ENCODE assay signal across 1 cellular context in the genomic region with DNA sequence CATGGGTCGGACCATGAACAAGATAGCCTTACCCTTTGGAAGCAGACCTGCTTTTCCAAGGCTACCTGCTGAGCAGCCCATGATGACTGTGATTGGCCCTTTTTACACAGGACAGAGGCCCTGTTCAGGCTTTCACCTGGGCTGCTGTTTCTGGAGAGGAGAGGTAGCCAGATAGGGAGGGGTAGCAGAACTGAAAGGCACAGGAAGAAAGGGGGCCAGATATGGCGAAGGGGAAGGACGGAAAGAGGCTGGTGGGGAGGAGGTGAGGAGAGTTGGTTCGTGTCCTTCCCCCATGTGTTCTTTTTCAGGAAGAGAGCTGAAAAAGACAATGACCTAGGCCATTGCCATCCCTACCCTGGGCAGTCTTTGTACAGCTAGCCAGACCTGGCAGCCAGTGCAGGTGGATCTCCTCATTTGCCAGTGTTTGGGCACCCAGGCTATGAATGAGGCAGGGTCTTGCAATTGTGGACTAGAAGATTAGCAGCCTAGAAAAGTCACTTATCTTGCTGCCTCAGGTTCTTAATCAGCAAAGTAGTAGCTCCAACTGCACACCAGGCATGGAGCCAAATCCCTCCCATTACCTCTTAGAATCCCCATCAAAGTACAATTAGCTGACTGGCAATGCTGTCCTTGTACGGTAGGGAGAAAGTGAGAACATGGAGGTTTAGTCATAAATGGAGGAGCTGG.
TF ChIP-seq lines count a peak whose summit lies in the region.

No MANE protein-coding gene starts in this region.

TF ChIP-seq in K562, 482 proteins besides CTCF, POLR2A, EP300 and RAD21 (continued from another document and continues in another):
- TF ChIP-seq, protein P1, sequence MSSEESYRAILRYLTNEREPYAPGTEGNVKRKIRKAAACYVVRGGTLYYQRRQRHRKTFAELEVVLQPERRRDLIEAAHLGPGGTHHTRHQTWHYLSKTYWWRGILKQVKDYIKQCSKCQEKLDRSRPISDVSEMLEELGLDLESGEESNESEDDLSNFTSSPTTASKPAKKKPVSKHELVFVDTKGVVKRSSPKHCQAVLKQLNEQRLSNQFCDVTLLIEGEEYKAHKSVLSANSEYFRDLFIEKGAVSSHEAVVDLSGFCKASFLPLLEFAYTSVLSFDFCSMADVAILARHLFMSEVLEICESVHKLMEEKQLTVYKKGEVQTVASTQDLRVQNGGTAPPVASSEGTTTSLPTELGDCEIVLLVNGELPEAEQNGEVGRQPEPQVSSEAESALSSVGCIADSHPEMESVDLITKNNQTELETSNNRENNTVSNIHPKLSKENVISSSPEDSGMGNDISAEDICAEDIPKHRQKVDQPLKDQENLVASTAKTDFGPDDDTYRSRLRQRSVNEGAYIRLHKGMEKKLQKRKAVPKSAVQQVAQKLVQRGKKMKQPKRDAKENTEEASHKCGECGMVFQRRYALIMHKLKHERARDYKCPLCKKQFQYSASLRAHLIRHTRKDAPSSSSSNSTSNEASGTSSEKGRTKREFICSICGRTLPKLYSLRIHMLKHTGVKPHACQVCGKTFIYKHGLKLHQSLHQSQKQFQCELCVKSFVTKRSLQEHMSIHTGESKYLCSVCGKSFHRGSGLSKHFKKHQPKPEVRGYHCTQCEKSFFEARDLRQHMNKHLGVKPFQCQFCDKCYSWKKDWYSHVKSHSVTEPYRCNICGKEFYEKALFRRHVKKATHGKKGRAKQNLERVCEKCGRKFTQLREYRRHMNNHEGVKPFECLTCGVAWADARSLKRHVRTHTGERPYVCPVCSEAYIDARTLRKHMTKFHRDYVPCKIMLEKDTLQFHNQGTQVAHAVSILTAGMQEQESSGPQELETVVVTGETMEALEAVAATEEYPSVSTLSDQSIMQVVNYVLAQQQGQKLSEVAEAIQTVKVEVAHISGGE (CRISPR knock-in tag; IDR thresholded peaks at IDR 0.05), result peak in 1 of 3 experiments; percentile 61; a peak in 2 of 6 replicates
- TF ChIP-seq ZNF124 (CRISPR knock-in tag; IDR thresholded peaks at IDR 0.05) (no peak), L3MBTL2 (IDR thresholded peaks at IDR 0.05) (0 out of 2 replicates have a peak, but pooled peaks have one; percentile 9), NR1H2 (CRISPR knock-in tag; IDR thresholded peaks at IDR 0.05) (no peak), MBD2 (IDR thresholded peaks at IDR 0.05; ENCODE audit: borderline replicate concordance, low read depth) (no peak), POLR2B (IDR thresholded peaks at IDR 0.05; ENCODE audit: low read depth, partially characterized antibody) (no peak), CREB1 (IDR thresholded peaks at IDR 0.05) (no peak; the same call in 1 of the 2 replicates), CREB1 (CRISPR knock-in tag; IDR thresholded peaks at IDR 0.05) (no peak), GATAD2A (IDR thresholded peaks at IDR 0.05) (peak; percentile 24; the same call in 1 of the 2 replicates), HSF4 (CRISPR knock-in tag; IDR thresholded peaks at IDR 0.05; ENCODE audit: borderline replicate concordance) (no peak), TGIF2 (CRISPR knock-in tag; IDR thresholded peaks at IDR 0.05) (no peak), ELF2 (CRISPR knock-in tag; IDR thresholded peaks at IDR 0.05) (no peak), SOX6 (IDR thresholded peaks at IDR 0.05) (peak; percentile 90), CHCHD3 (CRISPR knock-in tag; IDR thresholded peaks at IDR 0.05) (no peak), ZNF408 (CRISPR knock-in tag; IDR thresholded peaks at IDR 0.05; ENCODE audit: low read depth) (no peak), SMARCA4 (IDR thresholded peaks at IDR 0.05) (peak; percentile 94), FOSL1 (tag; conservative IDR thresholded peaks at IDR 0.05) (peak; percentile 66), ZNF217 (CRISPR knock-in tag; IDR thresholded peaks at IDR 0.05) (no peak), NONO (IDR thresholded peaks at IDR 0.05; ENCODE audit: low read depth in 2 of 2, low read length in 1 of 2) (0 out of 4 replicates have a peak, but pooled peaks of 1 of the 2 experiments have one; percentile 25), NFIC (IDR thresholded peaks at IDR 0.05) (peak; percentile 99), TCF3 (CRISPR knock-in tag; IDR thresholded peaks at IDR 0.05) (peak; percentile 95), ZNF274 (IDR thresholded peaks at IDR 0.05; ENCODE audit: borderline replicate concordance, low read depth, low read length) (0 out of 2 replicates have a peak, but pooled peaks have one; percentile 57), KLF6 (CRISPR knock-in tag; IDR thresholded peaks at IDR 0.05; ENCODE audit: borderline replicate concordance) (no peak), JUNB (CRISPR knock-in tag; conservative IDR thresholded peaks at IDR 0.05) (no peak), NCOA2 (IDR thresholded peaks at IDR 0.05; ENCODE audit: partially characterized antibody in 2 of 2) (peak in 1 of 2 experiments; percentile 38), ATF7 (IDR thresholded peaks at IDR 0.05) (peak; percentile 52; the same call in 1 of the 2 replicates), MTA3 (IDR thresholded peaks at IDR 0.05; ENCODE audit: borderline replicate concordance) (peak; percentile 80), ZNF780A (CRISPR knock-in tag; IDR thresholded peaks at IDR 0.05) (no peak), FOXA3 (CRISPR knock-in tag; conservative IDR thresholded peaks at IDR 0.05 in 1 of 2, IDR thresholded peaks at IDR 0.05 in 1 of 2) (no peak), BMI1 (IDR thresholded peaks at IDR 0.05; ENCODE audit: low read length) (no peak), BRF1 (IDR thresholded peaks at IDR 0.05; ENCODE audit: borderline replicate concordance, extremely low read depth, insufficient read length) (no peak), RNF2 (IDR thresholded peaks at IDR 0.05) (no peak; the same call in 1 of the 2 replicates), NRF1 (conservative IDR thresholded peaks at IDR 0.05 in 1 of 2, IDR thresholded peaks at IDR 0.05 in 1 of 2) (no peak), TAF7 (tag; IDR thresholded peaks at IDR 0.05) (no peak), SREBF1 (IDR thresholded peaks at IDR 0.05; ENCODE audit: borderline replicate concordance, low read depth, low read length) (no peak), BCOR (IDR thresholded peaks at IDR 0.05) (0 out of 2 replicates have a peak, but pooled peaks have one; percentile 30), MTF1 (CRISPR knock-in tag; IDR thresholded peaks at IDR 0.05; ENCODE audit: borderline replicate concordance) (no peak)
- TF ChIP-seq, protein P2, sequence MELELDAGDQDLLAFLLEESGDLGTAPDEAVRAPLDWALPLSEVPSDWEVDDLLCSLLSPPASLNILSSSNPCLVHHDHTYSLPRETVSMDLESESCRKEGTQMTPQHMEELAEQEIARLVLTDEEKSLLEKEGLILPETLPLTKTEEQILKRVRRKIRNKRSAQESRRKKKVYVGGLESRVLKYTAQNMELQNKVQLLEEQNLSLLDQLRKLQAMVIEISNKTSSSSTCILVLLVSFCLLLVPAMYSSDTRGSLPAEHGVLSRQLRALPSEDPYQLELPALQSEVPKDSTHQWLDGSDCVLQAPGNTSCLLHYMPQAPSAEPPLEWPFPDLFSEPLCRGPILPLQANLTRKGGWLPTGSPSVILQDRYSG (tag; conservative IDR thresholded peaks at IDR 0.05; ENCODE audit: low read depth), result peak; percentile 58; the same call in 1 of the 2 replicates
- TF ChIP-seq, protein P3, sequence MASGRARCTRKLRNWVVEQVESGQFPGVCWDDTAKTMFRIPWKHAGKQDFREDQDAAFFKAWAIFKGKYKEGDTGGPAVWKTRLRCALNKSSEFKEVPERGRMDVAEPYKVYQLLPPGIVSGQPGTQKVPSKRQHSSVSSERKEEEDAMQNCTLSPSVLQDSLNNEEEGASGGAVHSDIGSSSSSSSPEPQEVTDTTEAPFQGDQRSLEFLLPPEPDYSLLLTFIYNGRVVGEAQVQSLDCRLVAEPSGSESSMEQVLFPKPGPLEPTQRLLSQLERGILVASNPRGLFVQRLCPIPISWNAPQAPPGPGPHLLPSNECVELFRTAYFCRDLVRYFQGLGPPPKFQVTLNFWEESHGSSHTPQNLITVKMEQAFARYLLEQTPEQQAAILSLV (tag; IDR thresholded peaks at IDR 0.05), result no peak
- TF ChIP-seq, protein P4, sequence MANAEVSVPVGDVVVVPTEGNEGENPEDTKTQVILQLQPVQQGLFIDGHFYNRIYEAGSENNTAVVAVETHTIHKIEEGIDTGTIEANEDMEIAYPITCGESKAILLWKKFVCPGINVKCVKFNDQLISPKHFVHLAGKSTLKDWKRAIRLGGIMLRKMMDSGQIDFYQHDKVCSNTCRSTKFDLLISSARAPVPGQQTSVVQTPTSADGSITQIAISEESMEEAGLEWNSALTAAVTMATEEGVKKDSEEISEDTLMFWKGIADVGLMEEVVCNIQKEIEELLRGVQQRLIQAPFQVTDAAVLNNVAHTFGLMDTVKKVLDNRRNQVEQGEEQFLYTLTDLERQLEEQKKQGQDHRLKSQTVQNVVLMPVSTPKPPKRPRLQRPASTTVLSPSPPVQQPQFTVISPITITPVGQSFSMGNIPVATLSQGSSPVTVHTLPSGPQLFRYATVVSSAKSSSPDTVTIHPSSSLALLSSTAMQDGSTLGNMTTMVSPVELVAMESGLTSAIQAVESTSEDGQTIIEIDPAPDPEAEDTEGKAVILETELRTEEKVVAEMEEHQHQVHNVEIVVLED (CRISPR knock-in tag; IDR thresholded peaks at IDR 0.05), result no peak
- TF ChIP-seq, protein P5, sequence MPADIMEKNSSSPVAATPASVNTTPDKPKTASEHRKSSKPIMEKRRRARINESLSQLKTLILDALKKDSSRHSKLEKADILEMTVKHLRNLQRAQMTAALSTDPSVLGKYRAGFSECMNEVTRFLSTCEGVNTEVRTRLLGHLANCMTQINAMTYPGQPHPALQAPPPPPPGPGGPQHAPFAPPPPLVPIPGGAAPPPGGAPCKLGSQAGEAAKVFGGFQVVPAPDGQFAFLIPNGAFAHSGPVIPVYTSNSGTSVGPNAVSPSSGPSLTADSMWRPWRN (IDR thresholded peaks at IDR 0.05; ENCODE audit: low read depth), result 0 out of 2 replicates have a peak, but pooled peaks have one; percentile 21
- TF ChIP-seq, protein P6, sequence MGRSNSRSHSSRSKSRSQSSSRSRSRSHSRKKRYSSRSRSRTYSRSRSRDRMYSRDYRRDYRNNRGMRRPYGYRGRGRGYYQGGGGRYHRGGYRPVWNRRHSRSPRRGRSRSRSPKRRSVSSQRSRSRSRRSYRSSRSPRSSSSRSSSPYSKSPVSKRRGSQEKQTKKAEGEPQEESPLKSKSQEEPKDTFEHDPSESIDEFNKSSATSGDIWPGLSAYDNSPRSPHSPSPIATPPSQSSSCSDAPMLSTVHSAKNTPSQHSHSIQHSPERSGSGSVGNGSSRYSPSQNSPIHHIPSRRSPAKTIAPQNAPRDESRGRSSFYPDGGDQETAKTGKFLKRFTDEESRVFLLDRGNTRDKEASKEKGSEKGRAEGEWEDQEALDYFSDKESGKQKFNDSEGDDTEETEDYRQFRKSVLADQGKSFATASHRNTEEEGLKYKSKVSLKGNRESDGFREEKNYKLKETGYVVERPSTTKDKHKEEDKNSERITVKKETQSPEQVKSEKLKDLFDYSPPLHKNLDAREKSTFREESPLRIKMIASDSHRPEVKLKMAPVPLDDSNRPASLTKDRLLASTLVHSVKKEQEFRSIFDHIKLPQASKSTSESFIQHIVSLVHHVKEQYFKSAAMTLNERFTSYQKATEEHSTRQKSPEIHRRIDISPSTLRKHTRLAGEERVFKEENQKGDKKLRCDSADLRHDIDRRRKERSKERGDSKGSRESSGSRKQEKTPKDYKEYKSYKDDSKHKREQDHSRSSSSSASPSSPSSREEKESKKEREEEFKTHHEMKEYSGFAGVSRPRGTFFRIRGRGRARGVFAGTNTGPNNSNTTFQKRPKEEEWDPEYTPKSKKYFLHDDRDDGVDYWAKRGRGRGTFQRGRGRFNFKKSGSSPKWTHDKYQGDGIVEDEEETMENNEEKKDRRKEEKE (IDR thresholded peaks at IDR 0.05; ENCODE audit: borderline replicate concordance in 1 of 2, control insufficient read depth in 1 of 2, low read depth in 2 of 2, low read length in 1 of 2), result peak in 1 of 2 experiments; percentile 57; a peak in 1 of 4 replicates
- TF ChIP-seq, protein P7, sequence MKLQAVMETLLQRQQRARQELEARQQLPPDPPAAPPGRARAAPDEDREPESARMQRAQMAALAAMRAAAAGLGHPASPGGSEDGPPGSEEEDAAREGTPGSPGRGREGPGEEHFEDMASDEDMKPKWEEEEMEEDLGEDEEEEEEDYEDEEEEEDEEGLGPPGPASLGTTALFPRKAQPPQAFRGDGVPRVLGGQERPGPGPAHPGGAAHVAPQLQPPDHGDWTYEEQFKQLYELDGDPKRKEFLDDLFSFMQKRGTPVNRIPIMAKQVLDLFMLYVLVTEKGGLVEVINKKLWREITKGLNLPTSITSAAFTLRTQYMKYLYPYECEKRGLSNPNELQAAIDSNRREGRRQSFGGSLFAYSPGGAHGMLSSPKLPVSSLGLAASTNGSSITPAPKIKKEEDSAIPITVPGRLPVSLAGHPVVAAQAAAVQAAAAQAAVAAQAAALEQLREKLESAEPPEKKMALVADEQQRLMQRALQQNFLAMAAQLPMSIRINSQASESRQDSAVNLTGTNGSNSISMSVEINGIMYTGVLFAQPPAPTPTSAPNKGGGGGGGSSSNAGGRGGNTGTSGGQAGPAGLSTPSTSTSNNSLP (IDR thresholded peaks at IDR 0.05; ENCODE audit: borderline replicate concordance, low read depth, low read length), result peak; percentile 55; the same call in 1 of the 2 replicates
- TF ChIP-seq, protein P8, sequence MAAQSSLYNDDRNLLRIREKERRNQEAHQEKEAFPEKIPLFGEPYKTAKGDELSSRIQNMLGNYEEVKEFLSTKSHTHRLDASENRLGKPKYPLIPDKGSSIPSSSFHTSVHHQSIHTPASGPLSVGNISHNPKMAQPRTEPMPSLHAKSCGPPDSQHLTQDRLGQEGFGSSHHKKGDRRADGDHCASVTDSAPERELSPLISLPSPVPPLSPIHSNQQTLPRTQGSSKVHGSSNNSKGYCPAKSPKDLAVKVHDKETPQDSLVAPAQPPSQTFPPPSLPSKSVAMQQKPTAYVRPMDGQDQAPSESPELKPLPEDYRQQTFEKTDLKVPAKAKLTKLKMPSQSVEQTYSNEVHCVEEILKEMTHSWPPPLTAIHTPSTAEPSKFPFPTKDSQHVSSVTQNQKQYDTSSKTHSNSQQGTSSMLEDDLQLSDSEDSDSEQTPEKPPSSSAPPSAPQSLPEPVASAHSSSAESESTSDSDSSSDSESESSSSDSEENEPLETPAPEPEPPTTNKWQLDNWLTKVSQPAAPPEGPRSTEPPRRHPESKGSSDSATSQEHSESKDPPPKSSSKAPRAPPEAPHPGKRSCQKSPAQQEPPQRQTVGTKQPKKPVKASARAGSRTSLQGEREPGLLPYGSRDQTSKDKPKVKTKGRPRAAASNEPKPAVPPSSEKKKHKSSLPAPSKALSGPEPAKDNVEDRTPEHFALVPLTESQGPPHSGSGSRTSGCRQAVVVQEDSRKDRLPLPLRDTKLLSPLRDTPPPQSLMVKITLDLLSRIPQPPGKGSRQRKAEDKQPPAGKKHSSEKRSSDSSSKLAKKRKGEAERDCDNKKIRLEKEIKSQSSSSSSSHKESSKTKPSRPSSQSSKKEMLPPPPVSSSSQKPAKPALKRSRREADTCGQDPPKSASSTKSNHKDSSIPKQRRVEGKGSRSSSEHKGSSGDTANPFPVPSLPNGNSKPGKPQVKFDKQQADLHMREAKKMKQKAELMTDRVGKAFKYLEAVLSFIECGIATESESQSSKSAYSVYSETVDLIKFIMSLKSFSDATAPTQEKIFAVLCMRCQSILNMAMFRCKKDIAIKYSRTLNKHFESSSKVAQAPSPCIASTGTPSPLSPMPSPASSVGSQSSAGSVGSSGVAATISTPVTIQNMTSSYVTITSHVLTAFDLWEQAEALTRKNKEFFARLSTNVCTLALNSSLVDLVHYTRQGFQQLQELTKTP (IDR thresholded peaks at IDR 0.05; ENCODE audit: low read depth in 1 of 2, partially characterized antibody in 2 of 2), result peak in 1 of 2 experiments; percentile 72
- TF ChIP-seq, protein P9, sequence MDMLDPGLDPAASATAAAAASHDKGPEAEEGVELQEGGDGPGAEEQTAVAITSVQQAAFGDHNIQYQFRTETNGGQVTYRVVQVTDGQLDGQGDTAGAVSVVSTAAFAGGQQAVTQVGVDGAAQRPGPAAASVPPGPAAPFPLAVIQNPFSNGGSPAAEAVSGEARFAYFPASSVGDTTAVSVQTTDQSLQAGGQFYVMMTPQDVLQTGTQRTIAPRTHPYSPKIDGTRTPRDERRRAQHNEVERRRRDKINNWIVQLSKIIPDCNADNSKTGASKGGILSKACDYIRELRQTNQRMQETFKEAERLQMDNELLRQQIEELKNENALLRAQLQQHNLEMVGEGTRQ (CRISPR knock-in tag; IDR thresholded peaks at IDR 0.05), result no peak
